ENCODE assay signal across 12 cellular contexts in the genomic region with DNA sequence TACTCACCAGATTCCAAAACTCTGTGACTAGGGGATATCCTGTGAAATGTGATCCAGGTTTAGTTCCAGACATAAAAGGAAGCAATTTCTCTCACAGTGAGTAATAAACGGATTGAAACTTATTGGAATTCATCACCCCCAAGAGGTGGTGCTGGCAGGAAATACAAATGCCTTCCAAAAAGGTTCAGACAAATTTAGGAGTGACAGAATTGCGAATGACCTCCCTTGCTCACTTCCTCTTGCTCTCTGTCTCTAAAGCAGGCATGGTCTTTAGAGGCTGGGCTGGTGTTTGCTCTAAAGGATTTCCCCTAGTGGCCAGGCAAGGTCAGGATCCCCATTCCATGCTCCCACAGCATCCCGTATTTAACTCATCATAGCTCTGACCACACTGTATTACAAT.
DNase-seq lines count a peak whose midpoint lies in the region; TF ChIP-seq lines count a peak whose summit lies in the region.
"Had no signal": no experiment of that assay in that cellular context is flagged by ENCODE, and none has a peak within 500 bp of the region (broad histone marks: within the 10 kb centered on the region; RNA-seq: fewer than 3 reads in every experiment).

No MANE protein-coding gene starts in this region.

- WGBS in SK-N-SH (ENCODE audit: low lambda C conversion rate), result 22% methylated on average over 3 of the region's 3 CpGs
- WGBS in sigmoid colon, 2 donors, result 26 to 59% methylated on average over 3 of the region's 3 CpGs

- TF ChIP-seq RAD21 in SK-N-SH (IDR thresholded peaks at IDR 0.05; ENCODE audit: low read length), result no peak

- DNase-seq in NCI-H82 (lab: John Stamatoyannopoulos, UW) (peak; percentile 24), NCI-H82 treated with DMSO at 0.1 percent for 48 hours (lab: John Stamatoyannopoulos, UW; ENCODE audit: unreplicated experiment) (no peak), SK-N-SH (peak; percentile 7), fibroblast of the aortic adventitia (ENCODE audit: low read depth) (no peak), stromal cell of bone marrow (ENCODE audit: low read depth) (peak; percentile 13), PC-9 (no peak), sigmoid colon (no peak), UCSD-AML1 (lab: John Stamatoyannopoulos, UW; ENCODE audit: unreplicated experiment) (no peak)
- DNase-seq: ACHN; activated CD4-positive, alpha-beta memory T cell treated with anti-CD3 and anti-CD28 coated beads, Interleukin-2, amount 10 ng/mL, durations not matched to agents 7 days and 5 days; testis had no signal

- H3K79me2 ChIP-seq in SK-N-SH (ENCODE audit: insufficient read depth) (no peaks in the 10 kb centered on the region), PC-9 (ENCODE audit: low read depth) (no peaks in the 10 kb centered on the region)

- no peaks in the 10 kb centered on the region for H4K20me1 ChIP-seq in SK-N-SH (ENCODE audit: insufficient read depth)
- H4K20me1 ChIP-seq in PC-9 (ENCODE audit: insufficient read depth), result no peaks in the 10 kb centered on the region

- H3F3A ChIP-seq in SK-N-SH (replicated peaks; ENCODE audit: insufficient read depth), result no peaks in the 10 kb centered on the region
- no peaks in the 10 kb centered on the region for H3F3A ChIP-seq in PC-9 (ENCODE audit: insufficient read depth, low read depth)

- no peak overlapping the region for H3K9ac ChIP-seq in SK-N-SH

- H3K4me2 ChIP-seq in SK-N-SH (no peak overlapping the region), PC-9 (no peak overlapping the region)

- no peaks in the 10 kb centered on the region for H3K4me1 ChIP-seq in SK-N-SH (ENCODE audit: control insufficient read depth in 1 of 2, insufficient read depth in 2 of 2, low read depth in 1 of 2, low read length in 1 of 2)
- H3K4me1 ChIP-seq in PC-9 (replicated peaks; ENCODE audit: insufficient read depth), result peaks cover 5% of the 10 kb centered on the region; the same call in 1 of the 2 replicates
- no peaks in the 10 kb centered on the region for H3K4me1 ChIP-seq in sigmoid colon
- H3K4me1 ChIP-seq: testis had no signal

- H3K9me2 ChIP-seq in SK-N-SH (no peaks in the 10 kb centered on the region), PC-9 (ENCODE audit: insufficient read depth) (no peaks in the 10 kb centered on the region)

- CTCF ChIA-PET in SK-N-SH (lab: Yijun Ruan, JAX), result interaction anchor here (1.0 to 2.1 kb wide), 2 partner anchors 12 to 915 kb away, joined by 5 to 9 read pairs; no protein-coding TSS in a partner anchor
- CTCF ChIA-PET in PC-9 (lab: Charles Lee), result no interaction called here

- H3K36me3 ChIP-seq in SK-N-SH (replicated peaks in 1 of 2; ENCODE audit: control insufficient read depth in 1 of 2, insufficient read depth in 2 of 2, low read length in 1 of 2), result no peaks in the 10 kb centered on the region
- no peaks in the 10 kb centered on the region for H3K36me3 ChIP-seq in PC-9 (ENCODE audit: low read depth)
- no peaks in the 10 kb centered on the region for H3K36me3 ChIP-seq in sigmoid colon

- H3K9me3 ChIP-seq in SK-N-SH (0 out of 2 replicates have a peak, but pooled peaks cover 4% of the 10 kb centered on the region), PC-9 (ENCODE audit: insufficient read depth, low read depth) (no peaks in the 10 kb centered on the region; the same call in 1 of the 2 replicates), sigmoid colon (no peaks in the 10 kb centered on the region)
- H3K9me3 ChIP-seq: testis had no signal

- TF ChIP-seq EP300 in SK-N-SH (IDR thresholded peaks at IDR 0.05; ENCODE audit: borderline replicate concordance in 1 of 2, low read depth in 1 of 2, low read length in 1 of 2) (no peak), sigmoid colon (IDR thresholded peaks at IDR 0.05) (no peak)

- TF ChIP-seq CTCF in SK-N-SH (IDR thresholded peaks at IDR 0.05), result peak; percentile 44
- TF ChIP-seq CTCF in fibroblast of the aortic adventitia (IDR thresholded peaks at IDR 0.05; ENCODE audit: insufficient read depth, low read length), result peak; percentile 45
- no peak for TF ChIP-seq CTCF in PC-9 (conservative IDR thresholded peaks at IDR 0.05)
- TF ChIP-seq CTCF in sigmoid colon (IDR thresholded peaks at IDR 0.05), result no peak

- POLR2A ChIA-PET in SK-N-SH (lab: Yijun Ruan, JAX) (no interaction called here), PC-9 (lab: Charles Lee; ENCODE audit: unreplicated experiment) (no interaction called here)

- H2AFZ ChIP-seq in SK-N-SH (ENCODE audit: low read depth) (peak overlapping the region; percentile 13; the same call in 1 of the 2 replicates), PC-9 (no peak overlapping the region)

- intact Hi-C loops in PC-9 (cut with micrococcal nuclease; ENCODE audit: unreplicated experiment) (no loop called here), sigmoid colon (cut with DNase I) (no loop called here)

- BruUV-seq in PC-9 (replicated peaks; lab: Mats Ljungman, UMichigan), result no TSS peak

- no peak for TF ChIP-seq POLR2A in sigmoid colon (IDR thresholded peaks at IDR 0.05)

- no peaks in the 10 kb centered on the region for H3K27me3 ChIP-seq in SK-N-SH (ENCODE audit: insufficient read depth)
- H3K27me3 ChIP-seq in PC-9 (ENCODE audit: insufficient read depth, low read depth), result peaks cover 10% of the 10 kb centered on the region; the same call in 1 of the 2 replicates
- H3K27me3 ChIP-seq in sigmoid colon, result no peaks in the 10 kb centered on the region
- H3K27me3 ChIP-seq: testis had no signal

- H3K27ac ChIP-seq in SK-N-SH (ENCODE audit: low read depth in 2 of 2, low read length in 1 of 2) (no peak overlapping the region), PC-9 (no peak overlapping the region), sigmoid colon (no peak overlapping the region)
- H3K27ac ChIP-seq: SK-N-MC, testis had no signal

- H3K4me3 ChIP-seq in SK-N-SH (ENCODE audit: low read depth in 2 of 2, low read length in 1 of 2) (no peak overlapping the region), fibroblast of the aortic adventitia (ENCODE audit: low read depth, low read length) (no peak overlapping the region), PC-9 (no peak overlapping the region), sigmoid colon (no peak overlapping the region)
- H3K4me3 ChIP-seq: SK-N-MC, testis had no signal

TF ChIP-seq in SK-N-SH, 30 proteins besides CTCF, POLR2A, EP300 and RAD21 (continues in another document):
- TF ChIP-seq FOSL2 (IDR thresholded peaks at IDR 0.05; ENCODE audit: borderline replicate concordance, low read depth) (no peak), NRF1 (IDR thresholded peaks at IDR 0.05; ENCODE audit: low read depth, low read length) (no peak), CHD2 (IDR thresholded peaks at IDR 0.05; ENCODE audit: low read length, partially characterized antibody) (no peak), RCOR1 (IDR thresholded peaks at IDR 0.05; ENCODE audit: low read length) (no peak), FOXM1 (IDR thresholded peaks at IDR 0.05; ENCODE audit: low read depth) (no peak), RFX5 (IDR thresholded peaks at IDR 0.05; ENCODE audit: low read length) (no peak), POLR2AphosphoS5 (IDR thresholded peaks at IDR 0.05; ENCODE audit: low read depth, low read length) (no peak), MEF2A (IDR thresholded peaks at IDR 0.05; ENCODE audit: borderline replicate concordance, low read depth) (no peak), TCF12 (IDR thresholded peaks at IDR 0.05) (no peak), NFIC (IDR thresholded peaks at IDR 0.05; ENCODE audit: borderline replicate concordance) (no peak), YY1 (IDR thresholded peaks at IDR 0.05; ENCODE audit: low read depth) (no peak)
- TF ChIP-seq, protein P1, sequence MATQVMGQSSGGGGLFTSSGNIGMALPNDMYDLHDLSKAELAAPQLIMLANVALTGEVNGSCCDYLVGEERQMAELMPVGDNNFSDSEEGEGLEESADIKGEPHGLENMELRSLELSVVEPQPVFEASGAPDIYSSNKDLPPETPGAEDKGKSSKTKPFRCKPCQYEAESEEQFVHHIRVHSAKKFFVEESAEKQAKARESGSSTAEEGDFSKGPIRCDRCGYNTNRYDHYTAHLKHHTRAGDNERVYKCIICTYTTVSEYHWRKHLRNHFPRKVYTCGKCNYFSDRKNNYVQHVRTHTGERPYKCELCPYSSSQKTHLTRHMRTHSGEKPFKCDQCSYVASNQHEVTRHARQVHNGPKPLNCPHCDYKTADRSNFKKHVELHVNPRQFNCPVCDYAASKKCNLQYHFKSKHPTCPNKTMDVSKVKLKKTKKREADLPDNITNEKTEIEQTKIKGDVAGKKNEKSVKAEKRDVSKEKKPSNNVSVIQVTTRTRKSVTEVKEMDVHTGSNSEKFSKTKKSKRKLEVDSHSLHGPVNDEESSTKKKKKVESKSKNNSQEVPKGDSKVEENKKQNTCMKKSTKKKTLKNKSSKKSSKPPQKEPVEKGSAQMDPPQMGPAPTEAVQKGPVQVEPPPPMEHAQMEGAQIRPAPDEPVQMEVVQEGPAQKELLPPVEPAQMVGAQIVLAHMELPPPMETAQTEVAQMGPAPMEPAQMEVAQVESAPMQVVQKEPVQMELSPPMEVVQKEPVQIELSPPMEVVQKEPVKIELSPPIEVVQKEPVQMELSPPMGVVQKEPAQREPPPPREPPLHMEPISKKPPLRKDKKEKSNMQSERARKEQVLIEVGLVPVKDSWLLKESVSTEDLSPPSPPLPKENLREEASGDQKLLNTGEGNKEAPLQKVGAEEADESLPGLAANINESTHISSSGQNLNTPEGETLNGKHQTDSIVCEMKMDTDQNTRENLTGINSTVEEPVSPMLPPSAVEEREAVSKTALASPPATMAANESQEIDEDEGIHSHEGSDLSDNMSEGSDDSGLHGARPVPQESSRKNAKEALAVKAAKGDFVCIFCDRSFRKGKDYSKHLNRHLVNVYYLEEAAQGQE (IDR thresholded peaks at IDR 0.05; ENCODE audit: low read depth, low read length), result no peak
- TF ChIP-seq, protein P2, sequence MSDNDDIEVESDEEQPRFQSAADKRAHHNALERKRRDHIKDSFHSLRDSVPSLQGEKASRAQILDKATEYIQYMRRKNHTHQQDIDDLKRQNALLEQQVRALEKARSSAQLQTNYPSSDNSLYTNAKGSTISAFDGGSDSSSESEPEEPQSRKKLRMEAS (IDR thresholded peaks at IDR 0.05; ENCODE audit: low read depth), result no peak
- TF ChIP-seq, protein P3, sequence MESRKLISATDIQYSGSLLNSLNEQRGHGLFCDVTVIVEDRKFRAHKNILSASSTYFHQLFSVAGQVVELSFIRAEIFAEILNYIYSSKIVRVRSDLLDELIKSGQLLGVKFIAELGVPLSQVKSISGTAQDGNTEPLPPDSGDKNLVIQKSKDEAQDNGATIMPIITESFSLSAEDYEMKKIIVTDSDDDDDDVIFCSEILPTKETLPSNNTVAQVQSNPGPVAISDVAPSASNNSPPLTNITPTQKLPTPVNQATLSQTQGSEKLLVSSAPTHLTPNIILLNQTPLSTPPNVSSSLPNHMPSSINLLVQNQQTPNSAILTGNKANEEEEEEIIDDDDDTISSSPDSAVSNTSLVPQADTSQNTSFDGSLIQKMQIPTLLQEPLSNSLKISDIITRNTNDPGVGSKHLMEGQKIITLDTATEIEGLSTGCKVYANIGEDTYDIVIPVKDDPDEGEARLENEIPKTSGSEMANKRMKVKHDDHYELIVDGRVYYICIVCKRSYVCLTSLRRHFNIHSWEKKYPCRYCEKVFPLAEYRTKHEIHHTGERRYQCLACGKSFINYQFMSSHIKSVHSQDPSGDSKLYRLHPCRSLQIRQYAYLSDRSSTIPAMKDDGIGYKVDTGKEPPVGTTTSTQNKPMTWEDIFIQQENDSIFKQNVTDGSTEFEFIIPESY (IDR thresholded peaks at IDR 0.05; ENCODE audit: borderline replicate concordance, low read depth), result no peak

Comparison
In these comparisons a context has a peak if more than half of its experiments do, and no peak if none do; other contexts are left out.
1. DNase-seq: peak in NCI-H82 (single experiment), SK-N-SH (single experiment) and stromal cell of bone marrow (single experiment); none in NCI-H82 treated with DMSO at 0.1 percent for 48 hours (single experiment), fibroblast of the aortic adventitia (single experiment), PC-9 (0 of 2), sigmoid colon (single experiment) and UCSD-AML1 (single experiment).
2. CTCF ChIP-seq: peak in SK-N-SH (single experiment) and fibroblast of the aortic adventitia (single experiment); none in PC-9 (single experiment) and sigmoid colon (0 of 4).